7 cellular contexts compared by ENCODE assay signal in the genomic region with DNA sequence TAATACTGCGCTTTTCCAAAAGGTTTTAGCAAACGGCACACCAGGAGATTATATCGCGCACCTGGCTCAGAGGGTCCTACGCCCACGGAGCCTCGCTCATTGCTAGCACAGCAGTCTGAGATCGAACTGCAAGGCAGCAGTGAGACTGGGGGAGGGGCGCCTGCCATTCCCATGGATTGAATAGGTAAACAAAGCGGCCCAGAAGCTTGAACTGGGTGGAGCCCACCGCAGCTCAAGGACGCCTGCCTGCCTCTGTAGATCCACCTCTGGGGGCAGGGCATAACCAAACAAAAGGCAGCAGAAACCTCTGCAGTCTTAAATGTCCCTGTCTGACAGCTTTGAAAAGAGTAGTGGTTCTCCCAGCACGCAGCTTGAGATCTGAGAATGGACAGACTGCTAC. TPM values are rescaled to one million over a fixed set of nuclear protein-coding genes. Genes with fewer than 3 reads are reported as not detected.
"Had no signal": no experiment of that assay in that cellular context is flagged by ENCODE, and none has a peak within 500 bp of the region (broad histone marks: within the 10 kb centered on the region; RNA-seq: fewer than 3 reads in every experiment).

No MANE protein-coding gene starts in this region.

RNA-seq across cellular contexts. Expression of a gene that starts 33.4 kb away (rescaled TPM):
- total RNA-seq: GM23248, GM23338, H1, H4, H7, H9, HFFc6 had no signal
- polyA plus RNA-seq: GM23248, GM23338, H1 had no signal
